1 cellular context compared by ENCODE assay signal in the genomic region with DNA sequence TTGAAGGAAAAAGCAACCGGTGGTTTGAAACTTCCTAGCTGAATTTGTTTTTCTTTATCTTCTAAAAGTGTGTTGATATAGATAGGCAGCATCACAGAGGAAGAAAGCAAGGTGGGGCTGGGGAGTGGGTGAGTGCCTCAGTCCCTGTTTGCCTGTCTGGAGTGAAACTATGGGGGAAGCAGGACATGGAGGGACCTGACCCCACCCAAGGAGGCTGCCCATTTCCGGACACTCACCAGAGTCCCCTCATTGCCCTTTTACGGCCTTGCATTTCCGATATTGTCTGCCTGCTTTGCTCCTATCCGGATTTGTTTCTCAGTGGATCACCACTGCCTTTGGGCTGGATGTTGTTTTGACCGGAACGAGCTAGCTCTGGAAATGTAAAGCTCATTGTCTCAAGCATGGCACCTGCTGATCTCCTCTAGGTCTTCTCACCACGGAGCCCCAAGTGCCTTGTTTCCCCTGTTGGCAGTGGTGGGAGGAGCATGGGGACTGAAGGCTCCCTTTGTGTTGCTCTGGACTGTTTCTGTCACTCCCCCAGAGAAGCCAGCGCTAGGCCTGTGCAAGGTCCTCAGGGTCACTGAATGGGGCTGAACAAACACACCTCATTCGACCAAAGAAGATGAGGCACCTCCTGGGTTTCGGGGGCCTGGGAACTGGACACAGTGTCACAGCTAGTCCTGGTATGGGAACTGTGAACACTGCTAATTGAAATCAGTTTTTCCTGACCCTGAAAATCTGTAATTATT.
TF ChIP-seq lines count a peak whose summit lies in the region.

No MANE protein-coding gene starts in this region.

TF ChIP-seq in GM12878, 131 proteins besides CTCF, POLR2A, EP300 and RAD21 (continued from another document):
- TF ChIP-seq, protein P1, sequence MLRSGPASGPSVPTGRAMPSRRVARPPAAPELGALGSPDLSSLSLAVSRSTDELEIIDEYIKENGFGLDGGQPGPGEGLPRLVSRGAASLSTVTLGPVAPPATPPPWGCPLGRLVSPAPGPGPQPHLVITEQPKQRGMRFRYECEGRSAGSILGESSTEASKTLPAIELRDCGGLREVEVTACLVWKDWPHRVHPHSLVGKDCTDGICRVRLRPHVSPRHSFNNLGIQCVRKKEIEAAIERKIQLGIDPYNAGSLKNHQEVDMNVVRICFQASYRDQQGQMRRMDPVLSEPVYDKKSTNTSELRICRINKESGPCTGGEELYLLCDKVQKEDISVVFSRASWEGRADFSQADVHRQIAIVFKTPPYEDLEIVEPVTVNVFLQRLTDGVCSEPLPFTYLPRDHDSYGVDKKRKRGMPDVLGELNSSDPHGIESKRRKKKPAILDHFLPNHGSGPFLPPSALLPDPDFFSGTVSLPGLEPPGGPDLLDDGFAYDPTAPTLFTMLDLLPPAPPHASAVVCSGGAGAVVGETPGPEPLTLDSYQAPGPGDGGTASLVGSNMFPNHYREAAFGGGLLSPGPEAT (IDR thresholded peaks at IDR 0.05; ENCODE audit: low read depth), result no peak
- TF ChIP-seq JUND (IDR thresholded peaks at IDR 0.05; ENCODE audit: low read depth, low read length) (no peak), MEF2A (IDR thresholded peaks at IDR 0.05; ENCODE audit: insufficient read depth, low read depth, low read length) (no peak), NFYA (IDR thresholded peaks at IDR 0.05; ENCODE audit: borderline replicate concordance, low read depth, low read length) (no peak), ZNF622 (IDR thresholded peaks at IDR 0.05) (no peak)
